11 cellular contexts compared by ENCODE assay signal in the genomic region with DNA sequence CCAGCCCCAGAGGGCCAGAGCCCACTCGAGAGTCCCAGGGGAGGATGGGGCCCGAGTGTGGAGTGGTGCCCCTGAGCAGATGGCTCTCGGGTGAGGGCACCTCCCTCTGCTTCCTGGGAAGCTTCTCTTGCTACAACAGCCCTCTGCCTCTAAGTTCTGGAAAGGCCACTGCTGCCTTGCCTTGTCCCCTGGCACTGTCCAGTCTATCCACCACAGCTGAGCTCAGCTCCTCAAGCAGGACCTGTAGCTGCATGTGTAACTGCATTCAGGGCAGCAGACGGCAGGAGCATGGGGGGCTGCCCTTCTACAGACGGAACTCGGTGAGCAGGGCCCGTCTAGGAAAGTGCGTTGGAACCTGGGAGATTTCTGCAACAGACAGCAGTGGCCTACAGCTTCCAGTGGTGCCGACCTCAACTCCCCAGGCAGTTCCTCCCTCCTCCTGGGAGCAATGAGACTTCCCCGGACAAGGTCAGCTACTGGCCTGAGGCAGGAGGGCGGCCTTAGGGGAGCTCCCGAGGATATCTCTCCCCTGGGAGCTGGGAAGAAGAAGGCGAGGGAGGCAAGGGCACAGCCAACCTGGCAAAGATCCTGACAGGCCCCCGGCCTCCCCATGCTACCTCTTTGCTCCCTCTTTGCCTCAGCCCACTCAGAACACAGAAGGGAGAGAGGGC.
A peak's percentile ranks its signal among the peaks of the same experiment; 100 is the strongest.
DNase-seq lines count a peak whose midpoint lies in the region; ATAC-seq and TF ChIP-seq lines count a peak whose summit lies in the region.
"Had no signal": no experiment of that assay in that cellular context is flagged by ENCODE, and none has a peak within 500 bp of the region (broad histone marks: within the 10 kb centered on the region; RNA-seq: fewer than 3 reads in every experiment).

No MANE protein-coding gene starts in this region.

- H3K27ac ChIP-seq in OCI-LY7 (ENCODE audit: low read depth, low read length, poor library complexity, severe bottlenecking) (no peak overlapping the region), gastroesophageal sphincter (peak overlapping the region in 3 of 4 donors; percentile 33 to 43 (median 38))
- H3K27ac ChIP-seq: right lobe of liver had no signal

- H3K9me3 Mint-ChIP-seq in T-helper 2 cell treated with Interferon-gamma antibody and Interleukin-4, amounts not matched to agents 5 μg/mL and 100 μg/mL, for 36 hours: no peaks in the 10 kb centered on the region
- H3K9me3 Mint-ChIP-seq: activated T-cell treated with anti-CD3 and anti-CD28 coated beads, Interleukin-2, amount 50 U/mL, for 24 hours had no signal

- H3K4me1 Mint-ChIP-seq in T-helper 2 cell treated with Interferon-gamma antibody and Interleukin-4, amounts not matched to agents 5 μg/mL and 100 μg/mL, for 36 hours (ENCODE audit: low read depth): peaks cover 19% of the 10 kb centered on the region

- no peaks in the 10 kb centered on the region for H3K36me3 Mint-ChIP-seq in T-helper 2 cell treated with Interferon-gamma antibody and Interleukin-4, amounts not matched to agents 5 μg/mL and 100 μg/mL, for 36 hours (ENCODE audit: low read depth)

- WGBS in gastroesophageal sphincter (ENCODE audit: low coverage in 1 of 2), 2 donors: 0% methylated on average over 1 of the region's 14 CpGs; no CpG with 5 or more reads in 1 of the 2 donors

- no peak for ATAC-seq in gastroesophageal sphincter
- ATAC-seq in GM21423 (IDR thresholded peaks at IDR 0.05; ENCODE audit: unreplicated experiment): no peak
- ATAC-seq in GM18870 (IDR thresholded peaks at IDR 0.05; ENCODE audit: unreplicated experiment): no peak
- ATAC-seq: right lobe of liver had no signal

- CTCF ChIA-PET in OCI-LY7 (lab: Charles Lee; ENCODE audit: unreplicated experiment): no interaction called here

- peak overlapping the region; percentile 77 for H3K27ac Mint-ChIP-seq in T-helper 2 cell treated with Interferon-gamma antibody and Interleukin-4, amounts not matched to agents 5 μg/mL and 100 μg/mL, for 36 hours

- no peaks in the 10 kb centered on the region for H3K79me2 ChIP-seq in OCI-LY7 (ENCODE audit: insufficient read depth, low read depth, low read length)

- no peaks in the 10 kb centered on the region for H3K36me3 ChIP-seq in OCI-LY7 (ENCODE audit: insufficient read depth, low read length)
- peaks cover 0 to 98% of the 10 kb centered on the region in 2 donors for H3K36me3 ChIP-seq in gastroesophageal sphincter

- H3K4me3 Mint-ChIP-seq in T-helper 2 cell treated with Interferon-gamma antibody and Interleukin-4, amounts not matched to agents 5 μg/mL and 100 μg/mL, for 36 hours: no peak overlapping the region
- H3K4me3 Mint-ChIP-seq: activated T-cell treated with anti-CD3 and anti-CD28 coated beads, Interleukin-2, amount 50 U/mL, for 24 hours had no signal

- intact Hi-C loops in OCI-LY7 (cut with micrococcal nuclease; ENCODE audit: unreplicated experiment): loop anchor here (2.0 kb wide), 1 partner anchor 119 kb away; no protein-coding TSS in a partner anchor

- TF ChIP-seq EP300 in gastroesophageal sphincter (IDR thresholded peaks at IDR 0.05): no peak

- H3K9me2 ChIP-seq in OCI-LY7 (ENCODE audit: insufficient read depth, low read length): no peaks in the 10 kb centered on the region

- H3K4me1 ChIP-seq in OCI-LY7 (ENCODE audit: insufficient read depth, low read length, poor library complexity, severe bottlenecking): peaks cover 16% of the 10 kb centered on the region
- peaks cover 0 to 31% (median 0%) of the 10 kb centered on the region in 3 donors for H3K4me1 ChIP-seq in gastroesophageal sphincter
- H3K4me1 ChIP-seq: right lobe of liver had no signal

- TF ChIP-seq CTCF in OCI-LY7 (conservative IDR thresholded peaks at IDR 0.05; ENCODE audit: low read length) (no peak), gastroesophageal sphincter (IDR thresholded peaks at IDR 0.05) (no peak)

- TF ChIP-seq POLR2A in gastroesophageal sphincter (IDR thresholded peaks at IDR 0.05): no peak

- no peaks in the 10 kb centered on the region for H3K27me3 ChIP-seq in gastroesophageal sphincter
- H3K27me3 ChIP-seq: right lobe of liver had no signal

- POLR2A ChIA-PET in OCI-LY7 (lab: Charles Lee): no interaction called here

- H3K27me3 Mint-ChIP-seq in T-helper 2 cell treated with Interferon-gamma antibody and Interleukin-4, amounts not matched to agents 5 μg/mL and 100 μg/mL, for 36 hours (ENCODE audit: low read depth): no peaks in the 10 kb centered on the region
- H3K27me3 Mint-ChIP-seq: activated T-cell treated with anti-CD3 and anti-CD28 coated beads, Interleukin-2, amount 50 U/mL, for 24 hours had no signal

- H2AFZ ChIP-seq in OCI-LY7 (ENCODE audit: low read length): peak overlapping the region; percentile 49; the same call in 1 of the 2 replicates

- H3K9me3 ChIP-seq in OCI-LY7 (ENCODE audit: low read length) (no peaks in the 10 kb centered on the region), gastroesophageal sphincter (no peaks in the 10 kb centered on the region)
- H3K9me3 ChIP-seq: right lobe of liver had no signal

- no peak for DNase-seq in T-helper 2 cell treated with Interferon-gamma antibody and Interleukin-4, amounts not matched to agents 5 μg/mL and 100 μg/mL, for 36 hours (ENCODE audit: low spot score)
- no peak for DNase-seq in T-helper 2 cell
- no peak for DNase-seq in OCI-LY7 (ENCODE audit: low spot score)
- DNase-seq in retina: peak; percentile 55
- no peak for DNase-seq in NCI-H2107 treated with DMSO at 0.1 percent for 48 hours (lab: John Stamatoyannopoulos, UW; ENCODE audit: unreplicated experiment)
- DNase-seq: right lobe of liver, SHP77 treated with DMSO at 0.1 percent for 48 hours had no signal

- no peaks in the 10 kb centered on the region for H4K20me1 ChIP-seq in OCI-LY7 (ENCODE audit: insufficient read depth, low read length)

- H3K4me2 ChIP-seq in OCI-LY7 (ENCODE audit: low read length): no peak overlapping the region

- no TSS peak for BruUV-seq in OCI-LY7 (replicated peaks; lab: Mats Ljungman, UMichigan)

- no peak overlapping the region for H3K4me3 ChIP-seq in OCI-LY7 (ENCODE audit: low read depth, low read length, poor library complexity, severe bottlenecking)
- H3K4me3 ChIP-seq in gastroesophageal sphincter: no peak overlapping the region
- H3K4me3 ChIP-seq: right lobe of liver had no signal
